Comparison of ENCODE assay signal across 10 cellular contexts in genomic region chr13:50026788-50027473, GRCh38. TPM values are rescaled to one million over a fixed set of nuclear protein-coding genes. Genes with fewer than 3 reads are reported as not detected.
DNase-seq lines count a peak whose midpoint lies in the region; ATAC-seq and TF ChIP-seq lines count a peak whose summit lies in the region.
"Had no signal": no experiment of that assay in that cellular context is flagged by ENCODE, and none has a peak within 500 bp of the region (broad histone marks: within the 10 kb centered on the region; RNA-seq: fewer than 3 reads in every experiment).

No MANE protein-coding gene starts in this region.

- H3K9me3 ChIP-seq in effector memory CD4-positive, alpha-beta T cell (ENCODE audit: control insufficient read depth, low read length): no peaks in the 10 kb centered on the region
- H3K9me3 ChIP-seq in adrenal gland (replicated peaks in 1 of 3): no peaks in the 10 kb centered on the region

- H3K4me1 Mint-ChIP-seq in stimulated activated effector memory CD8-positive, alpha-beta T cell treated with anti-CD3 and anti-CD28 coated beads, Interleukin-12 subunit alpha, Interleukin-12 subunit beta, amount 100 ng/mL, for 72 hours: no peaks in the 10 kb centered on the region

- no peak overlapping the region for H3K27ac ChIP-seq in effector memory CD4-positive, alpha-beta T cell (ENCODE audit: insufficient read depth, low read length, poor library complexity, severe bottlenecking)
- no peak overlapping the region for H3K27ac ChIP-seq in adrenal gland

- 81 to 93% (median 84%) methylated on average over 2 of the region's 2 CpGs for WGBS in adrenal gland, 4 donors

- no peak overlapping the region for H3K27ac Mint-ChIP-seq in stimulated activated effector memory CD8-positive, alpha-beta T cell treated with anti-CD3 and anti-CD28 coated beads, Interleukin-12 subunit alpha, Interleukin-12 subunit beta, amount 100 ng/mL, for 72 hours
- H3K27ac Mint-ChIP-seq: T-helper 2 cell treated with Interferon-gamma antibody and Interleukin-4, amounts not matched to agents 5 μg/mL and 100 μg/mL, for 36 hours had no signal

- H3K4me1 ChIP-seq in effector memory CD4-positive, alpha-beta T cell (ENCODE audit: control insufficient read depth, insufficient read depth, low read length, poor library complexity, severe bottlenecking): no peaks in the 10 kb centered on the region
- no peaks in the 10 kb centered on the region for H3K4me1 ChIP-seq in adrenal gland (replicated peaks in 1 of 2)

- intact Hi-C loops in adrenal gland (cut with DNase I): no loop called here

- ATAC-seq in GM18519 (IDR thresholded peaks at IDR 0.05; ENCODE audit: low FRiP score, unreplicated experiment): peak; percentile 97
- ATAC-seq in GM21526 (IDR thresholded peaks at IDR 0.05; ENCODE audit: low FRiP score, unreplicated experiment): peak; percentile 99
- ATAC-seq in HG03139 (IDR thresholded peaks at IDR 0.05; ENCODE audit: unreplicated experiment): peak; percentile 97
- no peak for ATAC-seq in stimulated activated effector memory CD8-positive, alpha-beta T cell treated with anti-CD3 and anti-CD28 coated beads, Interleukin-12 subunit alpha, Interleukin-12 subunit beta, amount 100 ng/mL, for 72 hours

- peaks cover 49% of the 10 kb centered on the region for H3K36me3 Mint-ChIP-seq in stimulated activated effector memory CD8-positive, alpha-beta T cell treated with anti-CD3 and anti-CD28 coated beads, Interleukin-12 subunit alpha, Interleukin-12 subunit beta, amount 100 ng/mL, for 72 hours

- no peak for TF ChIP-seq CTCF in adrenal gland (IDR thresholded peaks at IDR 0.05)

- no peaks in the 10 kb centered on the region for H3K27me3 ChIP-seq in effector memory CD4-positive, alpha-beta T cell (replicated peaks; ENCODE audit: control insufficient read depth, insufficient read depth, low read length, poor library complexity, severe bottlenecking)
- no peaks in the 10 kb centered on the region for H3K27me3 ChIP-seq in adrenal gland

- no peaks in the 10 kb centered on the region for H3K36me3 ChIP-seq in effector memory CD4-positive, alpha-beta T cell (ENCODE audit: control insufficient read depth, insufficient read depth, low read length)
- H3K36me3 ChIP-seq in adrenal gland (replicated peaks in 1 of 2): peaks cover 0 to 5% of the 10 kb centered on the region in 2 donors

- H3K4me3 Mint-ChIP-seq in stimulated activated effector memory CD8-positive, alpha-beta T cell treated with anti-CD3 and anti-CD28 coated beads, Interleukin-12 subunit alpha, Interleukin-12 subunit beta, amount 100 ng/mL, for 72 hours: no peak overlapping the region
- H3K4me3 Mint-ChIP-seq: T-helper 2 cell treated with Interferon-gamma antibody and Interleukin-4, amounts not matched to agents 5 μg/mL and 100 μg/mL, for 36 hours had no signal

- H3K4me3 ChIP-seq in effector memory CD4-positive, alpha-beta T cell (ENCODE audit: insufficient read depth, low read depth, low read length, poor library complexity, severe bottlenecking): no peak overlapping the region
- no peak overlapping the region for H3K4me3 ChIP-seq in adrenal gland

- TF ChIP-seq POLR2A in adrenal gland (IDR thresholded peaks at IDR 0.05): no peak

- DNase-seq in germinal center (ENCODE audit: low spot score) (peak; percentile 11), HUDEP-2 (lab: John Stamatoyannopoulos, UW; ENCODE audit: unreplicated experiment in 76 of 76) (no peak), adrenal gland (no peak)
- DNase-seq in effector memory CD4-positive, alpha-beta T cell: no peak
- no peak for DNase-seq in stimulated activated effector memory CD8-positive, alpha-beta T cell treated with anti-CD3 and anti-CD28 coated beads, Interleukin-12 subunit alpha, Interleukin-12 subunit beta, amount 100 ng/mL, for 72 hours (ENCODE audit: low spot score in 2 of 2)
- DNase-seq: activated naive CD4-positive, alpha-beta T cell treated with anti-CD3 and anti-CD28 coated beads, Interleukin-2, amount 50 U/mL, for 16 hours had no signal

- no peaks in the 10 kb centered on the region for H3K9me3 Mint-ChIP-seq in stimulated activated effector memory CD8-positive, alpha-beta T cell treated with anti-CD3 and anti-CD28 coated beads, Interleukin-12 subunit alpha, Interleukin-12 subunit beta, amount 100 ng/mL, for 72 hours
- H3K9me3 Mint-ChIP-seq: T-helper 2 cell treated with Interferon-gamma antibody and Interleukin-4, amounts not matched to agents 5 μg/mL and 100 μg/mL, for 36 hours had no signal

RNA-seq across cellular contexts. Expression of gene KCNRG, which starts 11.7 kb away (rescaled TPM):
- 1 to 10 TPM in 1 of 8 donors, under 1 TPM in 6, not detected in 1; 0.14 to 2.2 (median 0.65) TPM for total RNA-seq in adrenal gland
- under 1 TPM; 0.27 to 0.59 (median 0.40) TPM for polyA plus RNA-seq in adrenal gland

RNA-seq across cellular contexts. Expression of gene TRIM13, which starts 30.1 kb away (rescaled TPM):
- 10 to 100 TPM; 13.7 to 28.7 (median 19.8) TPM for total RNA-seq in adrenal gland
- 10 to 100 TPM; 16.0 to 28.7 (median 23.5) TPM for polyA plus RNA-seq in adrenal gland
